ENCODE assay signal across 16 cellular contexts in genomic region chr1:227884370-227885134, GRCh38.
A peak's percentile ranks its signal among the peaks of the same experiment; 100 is the strongest.
DNase-seq lines count a peak whose midpoint lies in the region; ATAC-seq, FAIRE-seq and TF ChIP-seq lines count a peak whose summit lies in the region.
"Had no signal": no experiment of that assay in that cellular context is flagged by ENCODE, and none has a peak within 500 bp of the region (broad histone marks: within the 10 kb centered on the region; RNA-seq: fewer than 3 reads in every experiment).

No MANE protein-coding gene starts in this region.

- H3K27me3 Mint-ChIP-seq in effector memory CD8-positive, alpha-beta T cell = no peaks in the 10 kb centered on the region
- peaks cover 18% of the 10 kb centered on the region for H3K27me3 Mint-ChIP-seq in progenitor cell of endocrine pancreas

- H3K9me3 ChIP-seq in left ventricle myocardium inferior (replicated peaks) (no peaks in the 10 kb centered on the region), spleen (no peaks in the 10 kb centered on the region)
- H3K9me3 ChIP-seq: prostate gland, SJCRH30 had no signal

- peaks cover 24% of the 10 kb centered on the region for H3K27me3 ChIP-seq in left ventricle myocardium inferior (ENCODE audit: low read depth)
- H3K27me3 ChIP-seq in spleen (replicated peaks in 1 of 7) = peaks cover 0 to 26% (median 12%) of the 10 kb centered on the region in 7 donors
- H3K27me3 ChIP-seq: SJCRH30 had no signal

- 80 to 94% (median 87%) methylated on average over 9 to 15 of the region's 15 CpGs for WGBS in spleen, 5 donors

- H3K4me1 ChIP-seq in left ventricle myocardium inferior = peaks cover 28% of the 10 kb centered on the region
- H3K4me1 ChIP-seq in spleen = peaks cover 4 to 34% (median 22%) of the 10 kb centered on the region in 6 donors

- H3K9me3 Mint-ChIP-seq in effector memory CD8-positive, alpha-beta T cell = no peaks in the 10 kb centered on the region
- H3K9me3 Mint-ChIP-seq in progenitor cell of endocrine pancreas (ENCODE audit: low read depth) = no peaks in the 10 kb centered on the region
- H3K9me3 Mint-ChIP-seq: GM23338 had no signal

- H3K4me1 Mint-ChIP-seq in effector memory CD8-positive, alpha-beta T cell (ENCODE audit: low read depth in 2 of 2) = peaks cover 17 to 20% of the 10 kb centered on the region in 2 donors
- peaks cover 2% of the 10 kb centered on the region for H3K4me1 Mint-ChIP-seq in progenitor cell of endocrine pancreas (ENCODE audit: low read depth)

- TF ChIP-seq CTCF in left ventricle myocardium inferior (IDR thresholded peaks at IDR 0.05; ENCODE audit: borderline replicate concordance) (no peak), spleen (IDR thresholded peaks at IDR 0.05 in 8 of 11, conservative IDR thresholded peaks at IDR 0.05 in 3 of 11) (no peak), progenitor cell of endocrine pancreas (IDR thresholded peaks at IDR 0.05; ENCODE audit: unreplicated experiment) (no peak)

- no peak for FAIRE-seq in GM12892 (lab: Jason Lieb, UNC)
- FAIRE-seq: HTR-8/SVneo had no signal

- peak overlapping the region; percentile 31 to 79 for H3K4me3 Mint-ChIP-seq in effector memory CD8-positive, alpha-beta T cell
- no peak overlapping the region for H3K4me3 Mint-ChIP-seq in progenitor cell of endocrine pancreas (ENCODE audit: low read depth)
- H3K4me3 Mint-ChIP-seq: GM23338 had no signal

- no peak overlapping the region for H3K4me3 ChIP-seq in left ventricle myocardium inferior
- no peak overlapping the region for H3K4me3 ChIP-seq in spleen
- H3K4me3 ChIP-seq: GM23338, prostate gland, SJCRH30 had no signal

- TF ChIP-seq POLR2A in GM12892 (IDR thresholded peaks at IDR 0.05; ENCODE audit: low read depth, low read length) = no peak
- TF ChIP-seq POLR2A in spleen (IDR thresholded peaks at IDR 0.05) = no peak

- H3K36me3 ChIP-seq in left ventricle myocardium inferior = no peaks in the 10 kb centered on the region
- no peaks in the 10 kb centered on the region for H3K36me3 ChIP-seq in spleen
- H3K36me3 ChIP-seq: prostate gland, SJCRH30 had no signal

- H3K36me3 Mint-ChIP-seq in effector memory CD8-positive, alpha-beta T cell (ENCODE audit: insufficient read depth) = peaks cover 3% of the 10 kb centered on the region
- no peaks in the 10 kb centered on the region for H3K36me3 Mint-ChIP-seq in progenitor cell of endocrine pancreas (ENCODE audit: insufficient read depth)

- intact Hi-C loops in cardiac septum (cut with DNase I) (no loop called here), left ventricle myocardium inferior (cut with micrococcal nuclease) (no loop called here), spleen (cut with DNase I; ENCODE audit: low total_unique reads) (no loop called here)

- peak overlapping the region in 1 of 2 donors; percentile 87 for H3K27ac Mint-ChIP-seq in effector memory CD8-positive, alpha-beta T cell
- no peak overlapping the region for H3K27ac Mint-ChIP-seq in progenitor cell of endocrine pancreas
- H3K27ac Mint-ChIP-seq: GM23338 had no signal

- peak; percentile 61 for DNase-seq in cardiac septum (ENCODE audit: low spot score)
- DNase-seq in left ventricle myocardium inferior = no peak
- DNase-seq in GM12892 (ENCODE audit: insufficient read length) = peak; percentile 13
- no peak for DNase-seq in effector memory CD8-positive, alpha-beta T cell
- peak; percentile 73 for DNase-seq in spleen
- DNase-seq in progenitor cell of endocrine pancreas (ENCODE audit: low spot score, unreplicated experiment) = no peak
- no peak for DNase-seq in GF-D8 (lab: John Stamatoyannopoulos, UW)
- DNase-seq: AML-193; effector CD8-positive, alpha-beta T cell; NCI-H1694; NCI-H510A had no signal

- H3K27ac ChIP-seq in left ventricle myocardium inferior (replicated peaks) (no peak overlapping the region), spleen (no peak overlapping the region)
- H3K27ac ChIP-seq: prostate gland, SJCRH30 had no signal

- no peak for ATAC-seq in effector memory CD8-positive, alpha-beta T cell (replicated peaks)
- ATAC-seq in HG03108 (IDR thresholded peaks at IDR 0.05; ENCODE audit: unreplicated experiment) = no peak
- ATAC-seq: GM23338 had no signal

Comparison
In these comparisons a context has a peak if more than half of its experiments do, and no peak if none do; other contexts are left out.
1. DNase-seq: peak in cardiac septum (single experiment), GM12892 (single experiment) and spleen (single experiment); none in left ventricle myocardium inferior (single experiment), effector memory CD8-positive, alpha-beta T cell (0 of 3), progenitor cell of endocrine pancreas (single experiment) and GF-D8 (single experiment).